In genomic region chr2:1739322-1739957, GRCh38 we compare ENCODE assay signal across 1 cellular context.
TF ChIP-seq lines count a peak whose summit lies in the region.

No MANE protein-coding gene starts in this region.

TF ChIP-seq in endothelial cell of umbilical vein, 7 proteins besides CTCF, POLR2A, EP300 and RAD21:
- TF ChIP-seq POLR2AphosphoS5 (IDR thresholded peaks at IDR 0.05; ENCODE audit: insufficient read depth, low read depth, low read length) = no peak
- peak; percentile 52 for TF ChIP-seq MAX (IDR thresholded peaks at IDR 0.05; ENCODE audit: insufficient read depth, insufficient read length)
